ENCODE assay signal across 21 cellular contexts in genomic region chr7:155722936-155723335, GRCh38.
"Had no signal": no experiment of that assay in that cellular context is flagged by ENCODE, and none has a peak within 500 bp of the region (broad histone marks: within the 10 kb centered on the region; RNA-seq: fewer than 3 reads in every experiment).

No MANE protein-coding gene starts in this region.

- H3K27ac ChIP-seq: adrenal gland, breast epithelium, gastrocnemius medialis, heart left ventricle, left ventricle myocardium inferior, sigmoid colon had no signal

- H3K9me3 ChIP-seq: adrenal gland, breast epithelium, gastrocnemius medialis, heart left ventricle, left ventricle myocardium inferior, sigmoid colon had no signal

- H3K27me3 ChIP-seq: adrenal gland, breast epithelium, gastrocnemius medialis, heart left ventricle, sigmoid colon had no signal

- H3K27me3 Mint-ChIP-seq: activated naive CD4-positive, alpha-beta T cell treated with anti-CD3 and anti-CD28 coated beads, Interleukin-2, amount 50 U/mL, for 24 hours; stimulated activated naive B cell treated with anti-CD40 and anti-IgM and Interleukin-4, amounts not matched to agents 10 μg/mL and 1 μg/mL and 100 μg/mL, for 72 hours; T-cell had no signal

- H3K27ac Mint-ChIP-seq: activated naive CD4-positive, alpha-beta T cell treated with anti-CD3 and anti-CD28 coated beads, Interleukin-2, amount 50 U/mL, for 24 hours had no signal

- H3K36me3 ChIP-seq: breast epithelium had no signal

- H3K4me3 ChIP-seq: adrenal gland, breast epithelium, gastrocnemius medialis, heart left ventricle, left ventricle myocardium inferior, sigmoid colon had no signal

- H3K9me3 Mint-ChIP-seq: activated naive CD4-positive, alpha-beta T cell treated with anti-CD3 and anti-CD28 coated beads, Interleukin-2, amount 50 U/mL, for 24 hours; stimulated activated naive B cell treated with anti-CD40 and anti-IgM and Interleukin-4, amounts not matched to agents 10 μg/mL and 1 μg/mL and 100 μg/mL, for 72 hours; T-cell had no signal

- DNase-seq: activated CD4-positive, alpha-beta T cell treated with anti-CD3 and anti-CD28 coated beads, Interleukin-2, amount 50 U/mL, for 1 hour; activated CD8-positive, alpha-beta memory T cell treated with anti-CD3 and anti-CD28 coated beads for 24 hours; activated CD8-positive, alpha-beta memory T cell treated with anti-CD3 and anti-CD28 coated beads, Interleukin-2, amount 50 U/mL, for 48 hours; activated effector memory CD4-positive, alpha-beta T cell treated with anti-CD3 and anti-CD28 coated beads, Interleukin-2, amount 50 U/mL, for 16 hours; activated T-cell treated with anti-CD3 and anti-CD28 coated beads, Interleukin-2, amount 50 U/mL, for 48 hours; adrenal gland; cerebellar nuclear complex; cortex of kidney; gastrocnemius medialis; heart left ventricle; kidney glomerular epithelial cell; left ventricle myocardium inferior; posterior cingulate gyrus; sigmoid colon; stimulated activated CD4-positive, alpha-beta T cell treated with anti-CD3 and anti-CD28 coated beads, Interleukin-4, amount 100 ng/mL, for 4 hours; stimulated activated naive B cell treated with anti-CD40 and anti-IgM and Interleukin-4, amounts not matched to agents 10 μg/mL and 1 μg/mL and 100 μg/mL, for 72 hours; T-cell; T1000 had no signal

- ATAC-seq: activated CD4-positive, CD25-positive, alpha-beta regulatory T cell treated with anti-CD3 and anti-CD28 coated beads, Interleukin-2, amount 50 U/mL, for 24 hours; gastrocnemius medialis; heart left ventricle; T-cell had no signal

- H3K4me3 Mint-ChIP-seq: activated naive CD4-positive, alpha-beta T cell treated with anti-CD3 and anti-CD28 coated beads, Interleukin-2, amount 50 U/mL, for 24 hours; T-cell had no signal

- H3K4me1 ChIP-seq: breast epithelium had no signal
